ENCODE assay signal across 10 cellular contexts in the genomic region with DNA sequence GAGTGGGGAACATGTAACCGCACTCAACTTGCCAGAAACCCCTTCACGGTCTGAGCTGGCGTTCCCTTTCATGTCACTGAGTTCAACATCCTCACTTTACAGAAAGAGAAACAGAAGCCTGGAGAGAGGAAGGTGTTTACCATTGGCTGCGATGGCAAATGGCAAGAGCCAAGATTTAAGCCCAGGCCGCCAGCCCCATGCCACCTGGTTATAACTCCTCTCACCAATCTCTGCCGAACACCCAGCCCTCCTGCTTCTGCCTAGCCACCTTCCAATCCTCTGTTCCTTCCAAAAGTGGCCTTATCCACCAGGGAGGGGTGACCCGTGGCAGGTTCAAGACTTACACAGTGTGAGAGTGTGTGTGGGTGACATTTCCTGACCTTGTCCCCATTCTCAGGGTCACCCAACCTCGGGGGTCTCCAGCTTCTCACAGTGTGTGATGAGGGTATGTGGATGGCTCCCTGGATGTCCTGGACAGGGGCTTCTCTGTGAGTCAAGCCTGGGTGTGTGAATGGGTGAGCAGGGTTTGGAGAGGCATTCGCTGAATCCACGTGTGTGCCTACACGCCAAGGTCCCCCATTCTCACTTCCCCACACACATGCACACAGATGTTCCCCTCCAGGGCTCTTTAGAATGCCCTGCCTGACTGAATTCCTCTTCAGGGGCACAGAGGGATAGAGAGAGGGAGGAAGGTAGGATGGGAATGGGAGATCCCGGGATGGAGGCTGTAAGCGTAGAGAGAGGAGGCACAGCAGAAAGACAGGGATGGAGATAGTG. TPM values are rescaled to one million over a fixed set of nuclear protein-coding genes. Genes with fewer than 3 reads are reported as not detected.
A peak's percentile ranks its signal among the peaks of the same experiment; 100 is the strongest.
DNase-seq lines count a peak whose midpoint lies in the region; ATAC-seq and TF ChIP-seq lines count a peak whose summit lies in the region.
"Had no signal": no experiment of that assay in that cellular context is flagged by ENCODE, and none has a peak within 500 bp of the region (broad histone marks: within the 10 kb centered on the region; RNA-seq: fewer than 3 reads in every experiment).

No MANE protein-coding gene starts in this region.

- no peak for DNase-seq in activated T-cell treated with anti-CD3 and anti-CD28 coated beads, Interleukin-2, amount 50 U/mL, for 72 hours
- no peak for DNase-seq in activated T-cell treated with anti-CD3 and anti-CD28 coated beads for 4 hours
- no peak for DNase-seq in activated CD4-positive, alpha-beta memory T cell treated with anti-CD3 and anti-CD28 coated beads, Interleukin-2, amount 10 ng/mL, durations not matched to agents 7 days and 5 days
- no peak for DNase-seq in stomach
- no peak for DNase-seq in cortex of kidney (lab: John Stamatoyannopoulos, UW)
- DNase-seq: Peyer's patch had no signal

- peak overlapping the region; percentile 50 for H3K4me3 ChIP-seq in iPS-15b (ENCODE audit: low read depth, low read length)
- peak overlapping the region in 3 of 4 donors; percentile 46 to 70 (median 59) for H3K4me3 ChIP-seq in stomach

- no peaks in the 10 kb centered on the region for H3K36me3 ChIP-seq in iPS-15b (ENCODE audit: control insufficient read depth, insufficient read depth, low read length)
- no peaks in the 10 kb centered on the region for H3K36me3 ChIP-seq in stomach
- H3K36me3 ChIP-seq: Peyer's patch, right atrium auricular region had no signal

- H3K9me3 ChIP-seq in iPS-15b (ENCODE audit: control insufficient read depth, insufficient read depth, low read length) (no peaks in the 10 kb centered on the region), stomach (no peaks in the 10 kb centered on the region)
- H3K9me3 ChIP-seq: Peyer's patch, right atrium auricular region had no signal

- H3K36me3 Mint-ChIP-seq in activated T-cell treated with anti-CD3 and anti-CD28 coated beads, Interleukin-2, amount 50 U/mL, for 72 hours (ENCODE audit: insufficient read depth in 2 of 2): peaks cover 6% of the 10 kb centered on the region in 2 donors
- H3K36me3 Mint-ChIP-seq in activated CD4-positive, alpha-beta memory T cell treated with anti-CD3 and anti-CD28 coated beads, Interleukin-2, amount 10 ng/mL, durations not matched to agents 7 days and 5 days (ENCODE audit: low read depth): no peaks in the 10 kb centered on the region

- H3K27me3 Mint-ChIP-seq in activated T-cell treated with anti-CD3 and anti-CD28 coated beads, Interleukin-2, amount 50 U/mL, for 72 hours (ENCODE audit: low read depth): peaks cover 46% of the 10 kb centered on the region
- peaks cover 45% of the 10 kb centered on the region for H3K27me3 Mint-ChIP-seq in activated CD4-positive, alpha-beta memory T cell treated with anti-CD3 and anti-CD28 coated beads, Interleukin-2, amount 10 ng/mL, durations not matched to agents 7 days and 5 days

- no peak overlapping the region for H3K27ac ChIP-seq in stomach
- H3K27ac ChIP-seq: Peyer's patch, right atrium auricular region had no signal

- WGBS in stomach, 5 donors: 64 to 79% (median 74%) methylated on average over 13 of the region's 13 CpGs

- H3K9me3 Mint-ChIP-seq in activated T-cell treated with anti-CD3 and anti-CD28 coated beads, Interleukin-2, amount 50 U/mL, for 72 hours: no peaks in the 10 kb centered on the region
- no peaks in the 10 kb centered on the region for H3K9me3 Mint-ChIP-seq in activated CD4-positive, alpha-beta memory T cell treated with anti-CD3 and anti-CD28 coated beads, Interleukin-2, amount 10 ng/mL, durations not matched to agents 7 days and 5 days

- POLR2A ChIA-PET in activated CD4-positive, alpha-beta memory T cell treated with anti-CD3 and anti-CD28 coated beads, Interleukin-2, amount 10 ng/mL, durations not matched to agents 7 days and 5 days (lab: Charles Lee): no interaction called here

- TF ChIP-seq EP300 in stomach (IDR thresholded peaks at IDR 0.05): no peak

- peaks cover 15% of the 10 kb centered on the region for H3K4me1 Mint-ChIP-seq in activated T-cell treated with anti-CD3 and anti-CD28 coated beads, Interleukin-2, amount 50 U/mL, for 72 hours (ENCODE audit: low read depth)
- H3K4me1 Mint-ChIP-seq in activated CD4-positive, alpha-beta memory T cell treated with anti-CD3 and anti-CD28 coated beads, Interleukin-2, amount 10 ng/mL, durations not matched to agents 7 days and 5 days: peaks cover 14% of the 10 kb centered on the region

- TF ChIP-seq CTCF in stomach (IDR thresholded peaks at IDR 0.05): no peak

- no peak for TF ChIP-seq POLR2A in stomach (IDR thresholded peaks at IDR 0.05)

- CTCF ChIA-PET in activated CD4-positive, alpha-beta memory T cell treated with anti-CD3 and anti-CD28 coated beads, Interleukin-2, amount 10 ng/mL, durations not matched to agents 7 days and 5 days (lab: Charles Lee): interaction anchor here (1.3 kb wide), 2 partner anchors 83 to 119 kb away, joined by 3 to 4 read pairs; no protein-coding TSS in a partner anchor

- no peak overlapping the region for H3K9ac ChIP-seq in iPS-15b (ENCODE audit: low read depth, low read length)

- peaks cover 75% of the 10 kb centered on the region for H3K27me3 ChIP-seq in iPS-15b (ENCODE audit: control insufficient read depth, insufficient read depth, low read length)
- peaks cover 0 to 57% (median 16%) of the 10 kb centered on the region in 3 donors for H3K27me3 ChIP-seq in stomach
- H3K27me3 ChIP-seq: Peyer's patch, right atrium auricular region had no signal

- peak overlapping the region; percentile 77 to 91 for H3K4me3 Mint-ChIP-seq in activated T-cell treated with anti-CD3 and anti-CD28 coated beads, Interleukin-2, amount 50 U/mL, for 72 hours
- H3K4me3 Mint-ChIP-seq in activated CD4-positive, alpha-beta memory T cell treated with anti-CD3 and anti-CD28 coated beads, Interleukin-2, amount 10 ng/mL, durations not matched to agents 7 days and 5 days: peak overlapping the region; percentile 68

- H3K4me1 ChIP-seq in iPS-15b (ENCODE audit: control insufficient read depth, insufficient read depth, low read length) (peaks cover 10% of the 10 kb centered on the region), stomach (peaks cover 13 to 40% (median 24%) of the 10 kb centered on the region in 4 donors)

- H3K27ac Mint-ChIP-seq in activated T-cell treated with anti-CD3 and anti-CD28 coated beads, Interleukin-2, amount 50 U/mL, for 72 hours: no peak overlapping the region
- no peak overlapping the region for H3K27ac Mint-ChIP-seq in activated CD4-positive, alpha-beta memory T cell treated with anti-CD3 and anti-CD28 coated beads, Interleukin-2, amount 10 ng/mL, durations not matched to agents 7 days and 5 days

- ATAC-seq in activated T-cell treated with anti-CD3 and anti-CD28 coated beads, Interleukin-2, amount 50 U/mL, for 72 hours (replicated peaks in 1 of 2): no peak
- ATAC-seq in HG02840 (IDR thresholded peaks at IDR 0.05; ENCODE audit: low FRiP score, unreplicated experiment) (no peak), GM18867 (IDR thresholded peaks at IDR 0.05; ENCODE audit: unreplicated experiment) (no peak)

- intact Hi-C loops in stomach (cut with DNase I; ENCODE audit: low total_unique reads): no loop called here

RNA-seq across cellular contexts. Expression of a gene that starts 1.2 kb away (rescaled TPM):
- under 1 TPM; 0.28 to 0.74 TPM for total RNA-seq in activated T-cell treated with anti-CD3 and anti-CD28 coated beads, Interleukin-2, amount 50 U/mL, for 72 hours
- under 1 TPM; 0.43 to 0.60 TPM for total RNA-seq in activated CD4-positive, alpha-beta memory T cell treated with anti-CD3 and anti-CD28 coated beads, Interleukin-2, amount 10 ng/mL, durations not matched to agents 7 days and 5 days
- total RNA-seq in stomach: 1 to 10 TPM in 4 of 5 donors, not detected in 1; 4.9 to 8.6 (median 6.2) TPM
- 10 to 100 TPM in 1 of 3 donors, 1 to 10 TPM in 2; 5.0 to 14.2 (median 8.9) TPM for polyA plus RNA-seq in stomach

RNA-seq across cellular contexts. Expression of a gene that starts 19.0 kb away (rescaled TPM):
- total RNA-seq in activated T-cell treated with anti-CD3 and anti-CD28 coated beads, Interleukin-2, amount 50 U/mL, for 72 hours: 10 to 100 TPM; 17.2 to 25.6 TPM
- 10 to 100 TPM; 19.7 to 20.6 TPM for total RNA-seq in activated CD4-positive, alpha-beta memory T cell treated with anti-CD3 and anti-CD28 coated beads, Interleukin-2, amount 10 ng/mL, durations not matched to agents 7 days and 5 days
- total RNA-seq in stomach: 10 to 100 TPM in 4 of 5 donors, 1 to 10 TPM in 1; 7.8 to 72.7 (median 11.2) TPM
- 10 to 100 TPM; 30.9 to 47.9 (median 42.8) TPM for polyA plus RNA-seq in stomach

RNA-seq across cellular contexts. Expression of a gene that starts 26.5 kb away (rescaled TPM):
- 1 to 10 TPM; 1.1 to 1.7 TPM for total RNA-seq in activated T-cell treated with anti-CD3 and anti-CD28 coated beads, Interleukin-2, amount 50 U/mL, for 72 hours
- under 1 TPM; 0.28 to 0.45 TPM for total RNA-seq in activated CD4-positive, alpha-beta memory T cell treated with anti-CD3 and anti-CD28 coated beads, Interleukin-2, amount 10 ng/mL, durations not matched to agents 7 days and 5 days
- total RNA-seq in stomach: not detected
- under 1 TPM in 2 of 3 donors, not detected in 1; 0.45 to 0.50 TPM for polyA plus RNA-seq in stomach

RNA-seq across cellular contexts. Expression of a gene that starts 31.6 kb away (rescaled TPM):
- total RNA-seq in activated T-cell treated with anti-CD3 and anti-CD28 coated beads, Interleukin-2, amount 50 U/mL, for 72 hours: 10 to 100 TPM in 1 of 2 donors, 1 to 10 TPM in 1; 9.9 to 10.4 TPM
- total RNA-seq in activated CD4-positive, alpha-beta memory T cell treated with anti-CD3 and anti-CD28 coated beads, Interleukin-2, amount 10 ng/mL, durations not matched to agents 7 days and 5 days: 10 to 100 TPM; 29.2 to 29.3 TPM
- total RNA-seq in stomach: 10 to 100 TPM in 4 of 5 donors, 1 to 10 TPM in 1; 2.0 to 57.2 (median 26.1) TPM
- polyA plus RNA-seq in stomach: 10 to 100 TPM in 2 of 3 donors, 1 to 10 TPM in 1; 9.1 to 35.9 (median 31.1) TPM

RNA-seq across cellular contexts. Expression of a gene that starts 42.0 kb away (rescaled TPM):
- total RNA-seq in activated T-cell treated with anti-CD3 and anti-CD28 coated beads, Interleukin-2, amount 50 U/mL, for 72 hours: 10 to 100 TPM; 10.0 to 11.8 TPM
- total RNA-seq in activated CD4-positive, alpha-beta memory T cell treated with anti-CD3 and anti-CD28 coated beads, Interleukin-2, amount 10 ng/mL, durations not matched to agents 7 days and 5 days: 10 to 100 TPM; 13.2 to 13.5 TPM
- 10 to 100 TPM in 3 of 5 donors, 1 to 10 TPM in 1, not detected in 1; 4.2 to 21.6 (median 15.9) TPM for total RNA-seq in stomach
- 10 to 100 TPM; 13.7 to 18.2 (median 14.9) TPM for polyA plus RNA-seq in stomach
